Comparison of ENCODE assay signal across 8 cellular contexts in genomic region chr16:87062569-87063442, GRCh38.
DNase-seq lines count a peak whose midpoint lies in the region; ATAC-seq and TF ChIP-seq lines count a peak whose summit lies in the region.

No MANE protein-coding gene starts in this region.

- H3K4me1 Mint-ChIP-seq in IgD-negative memory B cell (peaks cover 18 to 21% (median 18%) of the 10 kb centered on the region in 3 donors), MCF 10A (ENCODE audit: insufficient read depth, unreplicated experiment) (no peaks in the 10 kb centered on the region), immature natural killer cell (no peaks in the 10 kb centered on the region)

- CTCF ChIA-PET in SK-N-SH (lab: Yijun Ruan, JAX) (interaction anchor here (0.5 to 3.9 kb wide), 36 partner anchors 8 to 545 kb away, joined by 3 to 56 read pairs (median 4); no protein-coding TSS in a partner anchor), MCF 10A (lab: Yijun Ruan, JAX) (interaction anchor here (0.5 to 6.0 kb wide), 76 partner anchors 9 to 1987 kb away, joined by 3 to 88 read pairs (median 4); partner anchors contain the start of gene MTHFSD)

- no peak for TF ChIP-seq EP300 in SK-N-SH (IDR thresholded peaks at IDR 0.05; ENCODE audit: borderline replicate concordance in 1 of 2, low read depth in 1 of 2, low read length in 1 of 2)

- 17% methylated on average over 25 of the region's 26 CpGs for WGBS in SK-N-SH (ENCODE audit: low lambda C conversion rate)

- no peaks in the 10 kb centered on the region for H4K20me1 ChIP-seq in DOHH2 (ENCODE audit: control insufficient read depth, insufficient read depth, low read depth, low read length)
- no peaks in the 10 kb centered on the region for H4K20me1 ChIP-seq in SK-N-SH (ENCODE audit: insufficient read depth)

- peak; percentile 69 for TF ChIP-seq RAD21 in SK-N-SH (IDR thresholded peaks at IDR 0.05; ENCODE audit: low read length)

- no TSS peak for BruUV-seq in MCF 10A (replicated peaks; lab: Mats Ljungman, UMichigan)

- H3K9me3 Mint-ChIP-seq in IgD-negative memory B cell (peaks cover 0 to 2% (median 0%) of the 10 kb centered on the region in 3 donors), MCF 10A (ENCODE audit: unreplicated experiment) (no peaks in the 10 kb centered on the region), immature natural killer cell (no peaks in the 10 kb centered on the region)

- H3K36me3 ChIP-seq in DOHH2 (ENCODE audit: control insufficient read depth, low read length) (no peaks in the 10 kb centered on the region), SK-N-SH (replicated peaks in 1 of 2; ENCODE audit: control insufficient read depth in 1 of 2, insufficient read depth in 2 of 2, low read length in 1 of 2) (no peaks in the 10 kb centered on the region)

- intact Hi-C loops in MCF 10A (cut with micrococcal nuclease), result loop anchor here (1.0 to 5.0 kb wide), 5 partner anchors 46 to 574 kb away; no protein-coding TSS in a partner anchor

- H3K4me2 ChIP-seq in DOHH2 (ENCODE audit: low read length) (peak overlapping the region; percentile 95), SK-N-SH (0 out of 2 replicates have a peak overlapping the region, but pooled peaks have one; percentile 19)

- H3K9me2 ChIP-seq in DOHH2 (replicated peaks; ENCODE audit: control insufficient read depth, low read length), result no peaks in the 10 kb centered on the region
- no peaks in the 10 kb centered on the region for H3K9me2 ChIP-seq in SK-N-SH

- H3K4me1 ChIP-seq in DOHH2 (ENCODE audit: control insufficient read depth, low read length) (peaks cover 67% of the 10 kb centered on the region), SK-N-SH (ENCODE audit: control insufficient read depth in 1 of 2, insufficient read depth in 2 of 2, low read depth in 1 of 2, low read length in 1 of 2) (no peaks in the 10 kb centered on the region)

- H3K4me3 ChIP-seq in DOHH2 (ENCODE audit: low read length), result peak overlapping the region; percentile 68
- peak overlapping the region in 1 of 2 experiments; percentile 30; a peak in 1 of 4 replicates for H3K4me3 ChIP-seq in SK-N-SH (ENCODE audit: low read depth in 2 of 2, low read length in 1 of 2)

- H3K27me3 Mint-ChIP-seq in IgD-negative memory B cell, result peaks cover 7% of the 10 kb centered on the region
- H3K27me3 Mint-ChIP-seq in MCF 10A (ENCODE audit: insufficient read depth, unreplicated experiment), result no peaks in the 10 kb centered on the region
- peaks cover 2 to 19% (median 9%) of the 10 kb centered on the region in 3 donors for H3K27me3 Mint-ChIP-seq in immature natural killer cell (ENCODE audit: low read depth in 3 of 3)

- no peak for TF ChIP-seq POLR2A in GM18505 (IDR thresholded peaks at IDR 0.05; ENCODE audit: borderline replicate concordance, extremely low read depth, insufficient read depth, insufficient read length)

- DNase-seq in SK-N-SH (peak; percentile 91), MCF 10A (ENCODE audit: unreplicated experiment) (peak; percentile 77), immature natural killer cell (peak; percentile 10 to 31 (median 15))
- peak; percentile 43 to 57 (median 48) for DNase-seq in stimulated activated CD4-positive, alpha-beta T cell treated with anti-CD3 and anti-CD28 coated beads, Interleukin-12 subunit alpha, Interleukin-12 subunit beta, amount 100 ng/mL, for 48 hours (ENCODE audit: low read depth in 2 of 3, low spot score in 1 of 3)

- ATAC-seq in HG02623 (IDR thresholded peaks at IDR 0.05; ENCODE audit: unreplicated experiment) (no peak), GM18505 (IDR thresholded peaks at IDR 0.05; ENCODE audit: unreplicated experiment) (no peak)

- H3K27ac Mint-ChIP-seq in IgD-negative memory B cell (peak overlapping the region in 2 of 3 donors; percentile 39 to 69), MCF 10A (ENCODE audit: low read depth, unreplicated experiment) (no peak overlapping the region), immature natural killer cell (no peak overlapping the region)

- POLR2A ChIA-PET in SK-N-SH (lab: Yijun Ruan, JAX), result no interaction called here
- POLR2A ChIA-PET in MCF 10A (lab: Yijun Ruan, JAX), result interaction anchor here (0.6 to 3.8 kb wide), 9 partner anchors 216 to 508 kb away, joined by 3 to 19 read pairs (median 8); partner anchors contain the start of genes FOXC2 and MTHFSD

- TF ChIP-seq CTCF in DOHH2 (IDR thresholded peaks at IDR 0.05; ENCODE audit: low read depth, low read length, poor library complexity, severe bottlenecking), result peak; percentile 87
- TF ChIP-seq CTCF in SK-N-SH (IDR thresholded peaks at IDR 0.05), result peak; percentile 96
- TF ChIP-seq CTCF in MCF 10A (IDR thresholded peaks at IDR 0.05; ENCODE audit: unreplicated experiment), result peak; percentile 84

- 0 out of 2 replicates have a peak, but pooled peaks cover 2% of the 10 kb centered on the region for H3K79me2 ChIP-seq in DOHH2 (ENCODE audit: control insufficient read depth, low read length)
- no peaks in the 10 kb centered on the region for H3K79me2 ChIP-seq in SK-N-SH (ENCODE audit: insufficient read depth)

- peaks cover 2% of the 10 kb centered on the region for H3K36me3 Mint-ChIP-seq in IgD-negative memory B cell
- no peaks in the 10 kb centered on the region for H3K36me3 Mint-ChIP-seq in MCF 10A (ENCODE audit: insufficient read depth, unreplicated experiment)
- no peaks in the 10 kb centered on the region for H3K36me3 Mint-ChIP-seq in immature natural killer cell

- H3K27me3 ChIP-seq in DOHH2 (ENCODE audit: control insufficient read depth, low read length), result no peaks in the 10 kb centered on the region
- peaks cover 67% of the 10 kb centered on the region for H3K27me3 ChIP-seq in SK-N-SH (ENCODE audit: insufficient read depth)

- H3F3A ChIP-seq in DOHH2 (ENCODE audit: control insufficient read depth, insufficient read depth) (peaks cover 27% of the 10 kb centered on the region), SK-N-SH (replicated peaks; ENCODE audit: insufficient read depth) (peaks cover 4% of the 10 kb centered on the region)

- H2AFZ ChIP-seq in SK-N-SH (ENCODE audit: low read depth), result no peak overlapping the region

- H3K27ac ChIP-seq in DOHH2 (ENCODE audit: low read depth, low read length), result 0 out of 2 replicates have a peak overlapping the region, but pooled peaks have one; percentile 90
- H3K27ac ChIP-seq in SK-N-SH (ENCODE audit: low read depth in 2 of 2, low read length in 1 of 2), result no peak overlapping the region

- H3K9ac ChIP-seq in SK-N-SH, result no peak overlapping the region

- H3K4me3 Mint-ChIP-seq in IgD-negative memory B cell (peak overlapping the region in 3 of 4 donors; percentile 21 to 74 (median 23)), MCF 10A (ENCODE audit: unreplicated experiment) (peak overlapping the region; percentile 53), immature natural killer cell (no peak overlapping the region)

- H3K9me3 ChIP-seq in DOHH2 (ENCODE audit: control insufficient read depth, insufficient read depth, low read length) (no peaks in the 10 kb centered on the region), SK-N-SH (no peaks in the 10 kb centered on the region)

TF ChIP-seq in SK-N-SH, 30 proteins besides CTCF, POLR2A, EP300 and RAD21:
- TF ChIP-seq, protein P1, sequence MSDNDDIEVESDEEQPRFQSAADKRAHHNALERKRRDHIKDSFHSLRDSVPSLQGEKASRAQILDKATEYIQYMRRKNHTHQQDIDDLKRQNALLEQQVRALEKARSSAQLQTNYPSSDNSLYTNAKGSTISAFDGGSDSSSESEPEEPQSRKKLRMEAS (IDR thresholded peaks at IDR 0.05; ENCODE audit: low read depth), result no peak
- TF ChIP-seq USF1 (IDR thresholded peaks at IDR 0.05; ENCODE audit: borderline replicate concordance, low read depth), result no peak
- TF ChIP-seq MXI1 (IDR thresholded peaks at IDR 0.05; ENCODE audit: low read depth, low read length), result no peak
- no peak for TF ChIP-seq RCOR1 (IDR thresholded peaks at IDR 0.05; ENCODE audit: low read length)
- TF ChIP-seq TCF12 (IDR thresholded peaks at IDR 0.05), result no peak
- peak; percentile 34 for TF ChIP-seq CHD2 (IDR thresholded peaks at IDR 0.05; ENCODE audit: low read length, partially characterized antibody)
- no peak for TF ChIP-seq TEAD4 (IDR thresholded peaks at IDR 0.05; ENCODE audit: borderline replicate concordance, insufficient read depth)
- no peak for TF ChIP-seq RFX5 (IDR thresholded peaks at IDR 0.05; ENCODE audit: low read length)
- TF ChIP-seq, protein P2, sequence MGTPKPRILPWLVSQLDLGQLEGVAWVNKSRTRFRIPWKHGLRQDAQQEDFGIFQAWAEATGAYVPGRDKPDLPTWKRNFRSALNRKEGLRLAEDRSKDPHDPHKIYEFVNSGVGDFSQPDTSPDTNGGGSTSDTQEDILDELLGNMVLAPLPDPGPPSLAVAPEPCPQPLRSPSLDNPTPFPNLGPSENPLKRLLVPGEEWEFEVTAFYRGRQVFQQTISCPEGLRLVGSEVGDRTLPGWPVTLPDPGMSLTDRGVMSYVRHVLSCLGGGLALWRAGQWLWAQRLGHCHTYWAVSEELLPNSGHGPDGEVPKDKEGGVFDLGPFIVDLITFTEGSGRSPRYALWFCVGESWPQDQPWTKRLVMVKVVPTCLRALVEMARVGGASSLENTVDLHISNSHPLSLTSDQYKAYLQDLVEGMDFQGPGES (IDR thresholded peaks at IDR 0.05; ENCODE audit: low read depth, low read length), result no peak
- TF ChIP-seq SMC3 (IDR thresholded peaks at IDR 0.05; ENCODE audit: low read depth, low read length), result peak; percentile 73
- TF ChIP-seq, protein P3, sequence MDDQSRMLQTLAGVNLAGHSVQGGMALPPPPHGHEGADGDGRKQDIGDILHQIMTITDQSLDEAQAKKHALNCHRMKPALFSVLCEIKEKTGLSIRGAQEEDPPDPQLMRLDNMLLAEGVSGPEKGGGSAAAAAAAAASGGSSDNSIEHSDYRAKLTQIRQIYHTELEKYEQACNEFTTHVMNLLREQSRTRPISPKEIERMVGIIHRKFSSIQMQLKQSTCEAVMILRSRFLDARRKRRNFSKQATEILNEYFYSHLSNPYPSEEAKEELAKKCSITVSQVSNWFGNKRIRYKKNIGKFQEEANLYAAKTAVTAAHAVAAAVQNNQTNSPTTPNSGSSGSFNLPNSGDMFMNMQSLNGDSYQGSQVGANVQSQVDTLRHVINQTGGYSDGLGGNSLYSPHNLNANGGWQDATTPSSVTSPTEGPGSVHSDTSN (IDR thresholded peaks at IDR 0.05), result no peak
- no peak for TF ChIP-seq NRF1 (IDR thresholded peaks at IDR 0.05; ENCODE audit: low read depth, low read length)
- no peak for TF ChIP-seq SIN3A (IDR thresholded peaks at IDR 0.05; ENCODE audit: borderline replicate concordance, low read depth, low read length)
- no peak for TF ChIP-seq POLR2AphosphoS5 (IDR thresholded peaks at IDR 0.05; ENCODE audit: low read depth, low read length)
- no peak for TF ChIP-seq MEF2A (IDR thresholded peaks at IDR 0.05; ENCODE audit: borderline replicate concordance, low read depth)

Comparison
In these comparisons a context has a peak if more than half of its experiments do, and no peak if none do; other contexts are left out.
1. H3K27ac Mint-ChIP-seq: peak in IgD-negative memory B cell (2 of 3); none in MCF 10A (single experiment) and immature natural killer cell (0 of 6).
2. H3K4me3 Mint-ChIP-seq: peak in IgD-negative memory B cell (3 of 4) and MCF 10A (single experiment); none in immature natural killer cell (0 of 5).
3. DNase-seq: peak in every context shown above with its lines; median percentile 91 in SK-N-SH; 77 in MCF 10A; 48 in stimulated activated CD4-positive, alpha-beta T cell treated with anti-CD3 and anti-CD28 coated beads, Interleukin-12 subunit alpha, Interleukin-12 subunit beta, amount 100 ng/mL, for 48 hours; 15 in immature natural killer cell.
4. Peak in every context shown above with its lines, with median percentiles within 50 percentile points of each other: CTCF ChIP-seq.